In genomic region chr1:1806890-1807289, GRCh38 we compare ENCODE assay signal across 13 cellular contexts. TPM values are rescaled to one million over a fixed set of nuclear protein-coding genes. Genes with fewer than 3 reads are reported as not detected.
A peak's percentile ranks its signal among the peaks of the same experiment; 100 is the strongest.
DNase-seq lines count a peak whose midpoint lies in the region; ATAC-seq lines count a peak whose summit lies in the region.
"Had no signal": no experiment of that assay in that cellular context is flagged by ENCODE, and none has a peak within 500 bp of the region (broad histone marks: within the 10 kb centered on the region; RNA-seq: fewer than 3 reads in every experiment).

No MANE protein-coding gene starts in this region.

- no peaks in the 10 kb centered on the region for H3K9me3 Mint-ChIP-seq in activated T-cell treated with anti-CD3 and anti-CD28 coated beads, Interleukin-2, amount 50 U/mL, for 72 hours
- no peaks in the 10 kb centered on the region for H3K9me3 Mint-ChIP-seq in activated T-helper 17 cell treated with anti-CD3 and anti-CD28 coated beads, Interleukin-2, amount 50 U/mL, for 72 hours

- H3K36me3 Mint-ChIP-seq in activated T-cell treated with anti-CD3 and anti-CD28 coated beads, Interleukin-2, amount 50 U/mL, for 72 hours (ENCODE audit: insufficient read depth in 2 of 2), result peaks cover 11 to 26% of the 10 kb centered on the region in 2 donors
- H3K36me3 Mint-ChIP-seq in activated T-helper 17 cell treated with anti-CD3 and anti-CD28 coated beads, Interleukin-2, amount 50 U/mL, for 72 hours (ENCODE audit: low read depth), result peaks cover 79% of the 10 kb centered on the region

- H3K27me3 Mint-ChIP-seq in activated T-cell treated with anti-CD3 and anti-CD28 coated beads, Interleukin-2, amount 50 U/mL, for 72 hours (ENCODE audit: low read depth), result no peaks in the 10 kb centered on the region
- no peaks in the 10 kb centered on the region for H3K27me3 Mint-ChIP-seq in activated T-helper 17 cell treated with anti-CD3 and anti-CD28 coated beads, Interleukin-2, amount 50 U/mL, for 72 hours

- peak in 1 of 2 donors; percentile 26 for DNase-seq in activated T-cell treated with anti-CD3 and anti-CD28 coated beads, Interleukin-2, amount 50 U/mL, for 72 hours
- DNase-seq in activated T-cell treated with anti-CD3 and anti-CD28 coated beads for 4 hours (no peak), head of caudate nucleus (peak in 28 of 42 donors; percentile 29 to 82 (median 48)), stromal cell of bone marrow (ENCODE audit: low read depth) (peak; percentile 48), SHP77 (lab: John Stamatoyannopoulos, UW) (no peak), SHP77 treated with DMSO at 0.1 percent for 48 hours (lab: John Stamatoyannopoulos, UW) (no peak)
- DNase-seq: effector memory CD4-positive, alpha-beta T cell; kidney; NCI-H1930; NCI-H69; right lobe of liver had no signal

- H3K4me3 Mint-ChIP-seq in activated T-cell treated with anti-CD3 and anti-CD28 coated beads, Interleukin-2, amount 50 U/mL, for 72 hours, result no peak overlapping the region
- no peak overlapping the region for H3K4me3 Mint-ChIP-seq in activated T-helper 17 cell treated with anti-CD3 and anti-CD28 coated beads, Interleukin-2, amount 50 U/mL, for 72 hours

- ATAC-seq in activated T-cell treated with anti-CD3 and anti-CD28 coated beads, Interleukin-2, amount 50 U/mL, for 72 hours (replicated peaks in 1 of 2), result peak; percentile 39 to 69
- ATAC-seq in activated T-helper 17 cell treated with anti-CD3 and anti-CD28 coated beads, Interleukin-2, amount 50 U/mL, for 72 hours (replicated peaks), result peak; percentile 61
- ATAC-seq in GM21723 (IDR thresholded peaks at IDR 0.05; ENCODE audit: unreplicated experiment), result no peak
- ATAC-seq: right lobe of liver had no signal

- peaks cover 14% of the 10 kb centered on the region for H3K4me1 Mint-ChIP-seq in activated T-cell treated with anti-CD3 and anti-CD28 coated beads, Interleukin-2, amount 50 U/mL, for 72 hours (ENCODE audit: low read depth)
- peaks cover 2% of the 10 kb centered on the region for H3K4me1 Mint-ChIP-seq in activated T-helper 17 cell treated with anti-CD3 and anti-CD28 coated beads, Interleukin-2, amount 50 U/mL, for 72 hours

- intact Hi-C loops in head of caudate nucleus (cut with DNase I), result no loop called here

- H3K27ac Mint-ChIP-seq in activated T-cell treated with anti-CD3 and anti-CD28 coated beads, Interleukin-2, amount 50 U/mL, for 72 hours, result peak overlapping the region; percentile 93
- H3K27ac Mint-ChIP-seq in activated T-helper 17 cell treated with anti-CD3 and anti-CD28 coated beads, Interleukin-2, amount 50 U/mL, for 72 hours, result no peak overlapping the region

RNA-seq across cellular contexts. Expression of gene NADK, which starts 28.6 kb away (rescaled TPM):
- 10 to 100 TPM; 54.0 to 54.5 TPM for total RNA-seq in activated T-cell treated with anti-CD3 and anti-CD28 coated beads, Interleukin-2, amount 50 U/mL, for 72 hours
- total RNA-seq in activated T-helper 17 cell treated with anti-CD3 and anti-CD28 coated beads, Interleukin-2, amount 50 U/mL, for 72 hours, result 10 to 100 TPM; 39.0 to 90.2 TPM

Comparison
In these comparisons a context has a peak if more than half of its experiments do, and no peak if none do; other contexts are left out.
1. DNase-seq: peak in head of caudate nucleus (28 of 42) and stromal cell of bone marrow (single experiment); none in activated T-cell treated with anti-CD3 and anti-CD28 coated beads for 4 hours (single experiment), SHP77 (0 of 2) and SHP77 treated with DMSO at 0.1 percent for 48 hours (single experiment).